In the genomic region with DNA sequence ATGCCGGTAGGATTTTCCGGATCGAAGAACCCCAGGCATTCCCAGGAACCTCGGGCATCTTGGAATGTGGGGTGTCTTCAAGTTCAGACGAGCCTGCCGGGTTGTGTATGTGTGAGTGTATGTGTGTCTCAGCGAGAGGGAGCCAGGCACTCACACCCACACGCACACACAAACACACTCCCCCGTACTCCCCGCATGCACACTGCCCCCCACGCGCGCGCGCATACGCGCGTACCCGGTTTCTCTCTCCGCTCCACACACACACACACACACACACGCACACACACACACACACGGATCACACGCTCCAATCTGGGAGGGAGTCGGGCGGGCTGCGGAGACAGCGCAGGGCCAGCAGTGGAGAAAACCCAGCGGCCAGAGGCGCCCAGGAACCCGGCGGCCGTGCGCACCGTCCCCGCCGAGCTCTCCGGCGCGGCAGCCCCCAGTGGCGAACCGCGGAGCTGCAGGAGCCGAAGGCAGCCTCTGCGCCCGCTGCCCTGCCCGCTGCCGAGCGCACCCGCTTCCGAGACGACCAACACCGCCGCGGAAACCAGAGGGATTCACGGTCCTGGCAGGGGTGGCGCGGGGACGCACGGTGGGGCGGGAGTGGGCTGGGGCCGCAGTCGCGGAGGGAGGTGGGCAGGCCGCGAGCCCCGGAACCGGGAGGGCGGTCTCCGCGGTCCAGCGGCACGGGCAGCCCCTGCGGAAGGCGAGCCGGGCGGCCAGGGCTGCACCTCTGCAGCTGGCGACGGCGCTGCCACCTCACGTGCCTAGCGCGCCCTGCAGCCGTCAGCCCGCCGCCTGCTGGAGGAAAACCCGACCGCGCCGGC, we compare ENCODE assay signal across 8 cellular contexts. TPM values are rescaled to one million over a fixed set of nuclear protein-coding genes. Genes with fewer than 3 reads are reported as not detected.
DNase-seq lines count a peak whose midpoint lies in the region; ATAC-seq, FAIRE-seq and TF ChIP-seq lines count a peak whose summit lies in the region.

A gene (minus strand): TSS at position 125 of the 830 bp plus-strand sequence.

- FAIRE-seq in GM12891 (lab: Jason Lieb, UNC): peak; percentile 87

- no peaks in the 10 kb centered on the region for H3K9me3 ChIP-seq in muscle layer of colon (ENCODE audit: low read length)

- peaks cover 34 to 53% of the 10 kb centered on the region in 2 donors for H3K27me3 ChIP-seq in muscle layer of colon (ENCODE audit: control insufficient read depth in 1 of 2, insufficient read depth in 2 of 2, low read length in 2 of 2)

- peak within 1 kb of the TSS; percentile 47 for H3K4me3 ChIP-seq in epithelial cell of proximal tubule (ENCODE audit: low read depth, low read length)
- H3K4me3 ChIP-seq in muscle layer of colon (ENCODE audit: low read depth in 1 of 2, low read length in 2 of 2): peak within 1 kb of the TSS; percentile 38 to 51

- TF ChIP-seq CTCF in epithelial cell of proximal tubule (conservative IDR thresholded peaks at IDR 0.05; ENCODE audit: low read depth, low read length): peak; percentile 52

- no peak within 1 kb of the TSS for H3K9ac ChIP-seq in muscle layer of colon (ENCODE audit: low read length)

- TF ChIP-seq POLR2A in GM12891 (IDR thresholded peaks at IDR 0.05; ENCODE audit: low read depth, low read length): no peak

- peaks cover 9% of the 10 kb centered on the region for H3K4me1 ChIP-seq in muscle layer of colon (ENCODE audit: insufficient read depth, low read length)

- ATAC-seq in HG03135 (IDR thresholded peaks at IDR 0.05; ENCODE audit: unreplicated experiment) (peak; percentile 80), GM21619 (IDR thresholded peaks at IDR 0.05; ENCODE audit: unreplicated experiment) (no peak)

- DNase-seq in GM12891 (ENCODE audit: insufficient read length, low spot score): peak; percentile 71
- DNase-seq in NCI-H526 (lab: John Stamatoyannopoulos, UW): peak; percentile 49 to 92
- peak; percentile 73 for DNase-seq in activated T-cell treated with anti-CD3 and anti-CD28 coated beads for 48 hours (ENCODE audit: low read depth)
- DNase-seq in epithelial cell of proximal tubule (ENCODE audit: low read depth): no peak
- DNase-seq in stimulated activated CD8-positive, alpha-beta memory T cell treated with anti-CD3 and anti-CD28 coated beads, Interleukin-4, amount 100 ng/mL, for 48 hours: peak; percentile 80

- no peaks in the 10 kb centered on the region for H3K36me3 ChIP-seq in muscle layer of colon (ENCODE audit: insufficient read depth, low read length)

- H3K27ac ChIP-seq in muscle layer of colon (ENCODE audit: low read depth, low read length): no peak within 1 kb of the TSS

TF ChIP-seq in GM12891, 5 proteins besides CTCF, POLR2A, EP300 and RAD21:
- TF ChIP-seq SPI1 (IDR thresholded peaks at IDR 0.05; ENCODE audit: low read depth, low read length) (no peak), POU2F2 (IDR thresholded peaks at IDR 0.05; ENCODE audit: low read depth, low read length) (no peak), POLR2AphosphoS5 (IDR thresholded peaks at IDR 0.05; ENCODE audit: low read depth, low read length) (no peak), TAF1 (IDR thresholded peaks at IDR 0.05; ENCODE audit: low read depth, low read length) (no peak), PAX5 (IDR thresholded peaks at IDR 0.05; ENCODE audit: insufficient read depth, low read length, severe bottlenecking) (no peak)
TF ChIP-seq in GM12891: peak in this region for 0.

RNA-seq across cellular contexts. Expression of the gene that starts here (rescaled TPM):
- polyA plus RNA-seq in GM12891 (2012; ENCODE audit: low read depth, missing spikeins): not detected
- total RNA-seq in epithelial cell of proximal tubule: not detected in 2 replicates
